Comparison of ENCODE assay signal across 8 cellular contexts in genomic region chr9:130138791-130139190, GRCh38. TPM values are rescaled to one million over a fixed set of nuclear protein-coding genes. Genes with fewer than 3 reads are reported as not detected.
A peak's percentile ranks its signal among the peaks of the same experiment; 100 is the strongest.
DNase-seq lines count a peak whose midpoint lies in the region; ATAC-seq and TF ChIP-seq lines count a peak whose summit lies in the region.

No MANE protein-coding gene starts in this region.

- H4K5ac ChIP-seq in IMR-90 (ENCODE audit: low read depth, low read length), result peak overlapping the region; percentile 36; the same call in 1 of the 2 replicates

- peak overlapping the region; percentile 28; the same call in 1 of the 3 replicates for H2BK15ac ChIP-seq in IMR-90 (ENCODE audit: low read depth, low read length)

- no peak overlapping the region for H3K9ac ChIP-seq in IMR-90 (ENCODE audit: low read depth, low read length)

- H4K20me1 ChIP-seq in IMR-90 (ENCODE audit: insufficient read depth, low read length), result peaks cover 4% of the 10 kb centered on the region; the same call in 1 of the 2 replicates

- CTCF ChIA-PET in IMR-90 (lab: Yijun Ruan, JAX), result no interaction called here

- peak overlapping the region; percentile 31; the same call in 1 of the 2 replicates for H3K18ac ChIP-seq in IMR-90 (ENCODE audit: low read depth, low read length)

- H2BK20ac ChIP-seq in IMR-90 (ENCODE audit: low read depth, low read length), result peak overlapping the region; percentile 58

- POLR2A ChIA-PET in IMR-90 (lab: Charles Lee; ENCODE audit: unreplicated experiment), result no interaction called here

- H3K4me1 ChIP-seq in IMR-90 (ENCODE audit: control insufficient read depth, insufficient read depth, low read length), result peaks cover 17% of the 10 kb centered on the region
- H3K4me1 ChIP-seq in muscle layer of duodenum (ENCODE audit: control insufficient read depth in 1 of 2, insufficient read depth in 2 of 2, low read length in 2 of 2), result peaks cover 16 to 23% of the 10 kb centered on the region in 2 donors

- TF ChIP-seq POLR2A in IMR-90 (IDR thresholded peaks at IDR 0.05; ENCODE audit: low read depth, low read length), result 0 out of 2 replicates have a peak, but pooled peaks have one; percentile 5

- H3K27me3 ChIP-seq in IMR-90 (ENCODE audit: control insufficient read depth, insufficient read depth, low read length), result no peaks in the 10 kb centered on the region
- no peaks in the 10 kb centered on the region for H3K27me3 ChIP-seq in dorsolateral prefrontal cortex
- no peaks in the 10 kb centered on the region for H3K27me3 ChIP-seq in muscle layer of duodenum (ENCODE audit: low read depth, low read length)

- dilution Hi-C loops in IMR-90 (cut with HindIII; ENCODE audit: low sequenced_read_pairs, unreplicated experiment), result no loop called here

- H4K8ac ChIP-seq in IMR-90 (ENCODE audit: low read depth in 2 of 2, low read length in 2 of 2), result peak overlapping the region; percentile 11 to 68; a peak in 3 of 4 replicates

- H3K79me1 ChIP-seq in IMR-90 (ENCODE audit: low read depth in 1 of 2, low read length in 2 of 2), result peaks cover 0 to 23% of the 10 kb centered on the region in 2 experiments

- peak overlapping the region; percentile 56 for H2AK5ac ChIP-seq in IMR-90 (ENCODE audit: low read depth, low read length)

- 0% methylated on average over 1 of the region's 6 CpGs; no CpG with 5 or more reads in 1 of the 2 experiments for WGBS in IMR-90 (ENCODE audit: extremely low coverage in 2 of 2, insufficient read length in 1 of 2), 2 experiments

- peak overlapping the region; percentile 43 for H3K23ac ChIP-seq in IMR-90 (ENCODE audit: low read depth, low read length)

- DNase-seq in ACHN (peak; percentile 8), IMR-90 (peak; percentile 97), dorsolateral prefrontal cortex (peak in 9 of 10 donors; percentile 48 to 87 (median 66))

- H3K14ac ChIP-seq in IMR-90 (replicated peaks; ENCODE audit: low read depth, low read length), result peak overlapping the region; percentile 57

- peaks cover 24% of the 10 kb centered on the region for H3K9me1 ChIP-seq in IMR-90 (ENCODE audit: insufficient read depth, low read length)

- H2BK5ac ChIP-seq in IMR-90 (ENCODE audit: low read depth, low read length, poor library complexity, severe bottlenecking), result peak overlapping the region; percentile 88

- no TSS peak for BruUV-seq in IMR-90 (replicated peaks; lab: Mats Ljungman, UMichigan)

- H2AFZ ChIP-seq in IMR-90 (replicated peaks; ENCODE audit: low read length, poor library complexity), result peak overlapping the region; percentile 11

- 0 out of 2 replicates have a peak overlapping the region, but pooled peaks have one; percentile 25 for H3K56ac ChIP-seq in IMR-90 (ENCODE audit: extremely low read depth, insufficient read depth, low read length)

- ATAC-seq in IMR-90 (ENCODE audit: low read depth) (peak; percentile 71), HG02852 (IDR thresholded peaks at IDR 0.05; ENCODE audit: unreplicated experiment) (no peak), HG02623 (IDR thresholded peaks at IDR 0.05; ENCODE audit: unreplicated experiment) (no peak), HG03354 (IDR thresholded peaks at IDR 0.05; ENCODE audit: poor library complexity, severe bottlenecking, unreplicated experiment) (no peak), HG03565 (IDR thresholded peaks at IDR 0.05; ENCODE audit: unreplicated experiment) (no peak)

- H3K27ac ChIP-seq in IMR-90 (ENCODE audit: insufficient read depth, low read length) (peak overlapping the region; percentile 58), dorsolateral prefrontal cortex (peak overlapping the region in 56 of 59 donors; percentile 1 to 88 (median 71)), muscle layer of duodenum (ENCODE audit: low read length) (peak overlapping the region; percentile 58)

- intact Hi-C loops in IMR-90 (cut with micrococcal nuclease) (no loop called here), dorsolateral prefrontal cortex (cut with DNase I) (loop anchor here (5.0 to 10.0 kb wide), 2 partner anchors 34 to 64 kb away; partner anchors contain the start of gene NCS1 (in 2 of the 2))

- peak overlapping the region; percentile 86 for H3K4ac ChIP-seq in IMR-90 (ENCODE audit: low read depth, low read length)

- H4K91ac ChIP-seq in IMR-90 (ENCODE audit: insufficient read depth, low read depth, low read length), result peak overlapping the region; percentile 68

- peak overlapping the region; percentile 21; the same call in 1 of the 2 replicates for H3K4me2 ChIP-seq in IMR-90 (ENCODE audit: low read depth, low read length)

- in situ Hi-C loops in ACHN (cut with HindIII; ENCODE audit: low pct_ligation_motif_present, low pct_unique_long_range_greater_than_20kb, low sequenced_read_pairs), result no loop called here
- in situ Hi-C loops in IMR-90 (cut with MboI; ENCODE audit: low sequenced_read_pairs), result no loop called here

- H3K36me3 ChIP-seq in IMR-90 (ENCODE audit: control insufficient read depth, insufficient read depth, low read length), result peaks cover 7% of the 10 kb centered on the region
- peaks cover 6 to 10% of the 10 kb centered on the region in 2 donors for H3K36me3 ChIP-seq in muscle layer of duodenum (ENCODE audit: control insufficient read depth in 1 of 2, insufficient read depth in 2 of 2, low read length in 2 of 2)

- no peak overlapping the region for H2AK9ac ChIP-seq in IMR-90 (replicated peaks; ENCODE audit: low read depth, low read length, poor library complexity)

- peak overlapping the region; percentile 76 for H2BK120ac ChIP-seq in IMR-90 (ENCODE audit: low read depth, low read length)

- TF ChIP-seq CTCF in IMR-90 (conservative IDR thresholded peaks at IDR 0.05; ENCODE audit: low read depth, low read length), result no peak; the same call in 1 of the 2 replicates
- no peak for TF ChIP-seq CTCF in dorsolateral prefrontal cortex (IDR thresholded peaks at IDR 0.05 in 54 of 56, conservative IDR thresholded peaks at IDR 0.05 in 2 of 56; ENCODE audit: low read depth in 1 of 56, partially characterized antibody in 56 of 56)

- TF ChIP-seq RAD21 in IMR-90 (IDR thresholded peaks at IDR 0.05; ENCODE audit: low read length), result peak; percentile 18; the same call in 1 of the 2 replicates

- no peak overlapping the region for H3K4me3 ChIP-seq in IMR-90 (ENCODE audit: insufficient read depth, low read depth, low read length)
- peak overlapping the region in 1 of 59 donors; percentile 15 for H3K4me3 ChIP-seq in dorsolateral prefrontal cortex
- peak overlapping the region in 1 of 2 donors; percentile 1 for H3K4me3 ChIP-seq in muscle layer of duodenum (ENCODE audit: low read depth in 1 of 2, low read length in 2 of 2)

- H3K9me3 ChIP-seq in IMR-90 (ENCODE audit: control insufficient read depth, insufficient read depth, low read length) (no peaks in the 10 kb centered on the region), muscle layer of duodenum (ENCODE audit: control insufficient read depth in 1 of 2, low read length in 2 of 2) (no peaks in the 10 kb centered on the region)

TF ChIP-seq in IMR-90, 13 proteins besides CTCF, POLR2A, EP300 and RAD21:
- no peak for TF ChIP-seq FOS (IDR thresholded peaks at IDR 0.05; ENCODE audit: low read depth, low read length)
- TF ChIP-seq RCOR1 (IDR thresholded peaks at IDR 0.05; ENCODE audit: insufficient replicate concordance, low read length), result peak; percentile 4
- TF ChIP-seq USF2 (IDR thresholded peaks at IDR 0.05; ENCODE audit: low read depth, low read length), result no peak
- TF ChIP-seq RFX5 (IDR thresholded peaks at IDR 0.05; ENCODE audit: low read depth, low read length), result no peak
- peak; percentile 45; the same call in 1 of the 2 replicates for TF ChIP-seq BHLHE40 (IDR thresholded peaks at IDR 0.05; ENCODE audit: low read depth, low read length)
- no peak for TF ChIP-seq MAFK (IDR thresholded peaks at IDR 0.05; ENCODE audit: low read depth, low read length)
TF ChIP-seq in IMR-90: peak in this region for 2.

RNA-seq across cellular contexts. Expression of gene NCS1, which starts 33.4 kb away (rescaled TPM):
- 35.8 and 41.0 TPM in 2 replicates for total RNA-seq in IMR-90 (2012; rRNA removed)
- 60.5 and 68.9 TPM in 2 replicates for polyA plus RNA-seq in IMR-90 (2012; rRNA removed)
- 45.5 and 54.7 TPM in 2 replicates for polyA plus RNA-seq in IMR-90 (2012; cell fraction: cytosol; rRNA removed)
- 36.7 and 43.5 TPM in 2 replicates for polyA plus RNA-seq in IMR-90 (2012; cell fraction: nucleus; rRNA removed; ENCODE audit: low replicate concordance)
- 100 to 1,000 TPM; 134 to 718 (median 501) TPM for total RNA-seq in dorsolateral prefrontal cortex

Comparison
In these comparisons a context has a peak if more than half of its experiments do, and no peak if none do; other contexts are left out.
1. DNase-seq: peak in every context shown above with its lines; median percentile 97 in IMR-90; 66 in dorsolateral prefrontal cortex; 8 in ACHN.